ENCODE assay signal across 16 cellular contexts in the genomic region with DNA sequence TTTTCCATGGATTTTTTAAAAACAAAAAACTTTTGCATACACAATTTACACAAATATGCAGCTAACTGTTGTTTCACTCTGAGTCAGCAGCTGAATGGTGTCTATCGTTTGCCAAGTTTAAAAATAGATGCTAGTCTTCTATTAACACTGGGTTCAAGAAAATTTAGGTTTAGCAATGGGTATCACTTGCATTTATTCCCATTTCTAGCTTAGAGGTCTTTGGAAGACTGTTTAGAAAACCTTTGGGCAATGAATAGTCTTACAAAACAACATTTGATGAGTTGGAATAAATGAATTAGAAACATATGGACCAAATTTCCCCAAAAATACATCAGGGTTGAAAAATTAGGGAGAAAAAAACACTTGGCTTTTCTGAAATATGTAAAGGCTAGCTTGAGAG.
"Had no signal": no experiment of that assay in that cellular context is flagged by ENCODE, and none has a peak within 500 bp of the region (broad histone marks: within the 10 kb centered on the region; RNA-seq: fewer than 3 reads in every experiment).

No MANE protein-coding gene starts in this region.

- H3K9ac ChIP-seq: parathyroid adenoma had no signal

- H3K36me3 ChIP-seq: adrenal gland, colonic mucosa, esophagus squamous epithelium, tibial nerve, WERI-Rb-1 had no signal

- H2AFZ ChIP-seq: parathyroid adenoma had no signal

- H3K9me3 ChIP-seq: adrenal gland, body of pancreas, colonic mucosa, esophagus squamous epithelium, tibial nerve had no signal

- H3K79me2 ChIP-seq: parathyroid adenoma had no signal

- H3K27ac ChIP-seq: adrenal gland, body of pancreas, colonic mucosa, esophagus squamous epithelium, parathyroid adenoma, tibial nerve, WERI-Rb-1 had no signal

- ATAC-seq: activated T-cell treated with anti-CD3 and anti-CD28 coated beads, Interleukin-2, amount 50 U/mL, for 4 hours; body of pancreas; left lobe of liver; naive thymus-derived CD8-positive, alpha-beta T cell; stimulated activated naive B cell treated with anti-CD40 and anti-IgM and Interleukin-4, amounts not matched to agents 10 μg/mL and 1 μg/mL and 100 μg/mL, for 72 hours; T-helper 17 cell had no signal

- DNase-seq: activated CD4-positive, alpha-beta T cell treated with anti-CD3 and anti-CD28 coated beads, Interleukin-2, amount 50 U/mL, for 48 hours; activated effector memory CD4-positive, alpha-beta T cell treated with Interleukin-2 at 50 U/mL for 16 hours; activated naive CD4-positive, alpha-beta T cell treated with anti-CD3 and anti-CD28 coated beads, Interleukin-2, amount 50 U/mL, for 16 hours; activated T-cell treated with anti-CD3 and anti-CD28 coated beads, Interleukin-2, amount 50 U/mL, for 4 hours; adrenal gland; body of pancreas; central memory CD4-positive, alpha-beta T cell; colonic mucosa; esophagus squamous epithelium; naive thymus-derived CD8-positive, alpha-beta T cell; stimulated activated naive B cell treated with anti-CD40 and anti-IgM and Interleukin-4, amounts not matched to agents 10 μg/mL and 1 μg/mL and 100 μg/mL, for 72 hours; T-helper 17 cell; WERI-Rb-1 had no signal

- H3K27me3 ChIP-seq: adrenal gland, body of pancreas, colonic mucosa, esophagus squamous epithelium, tibial nerve had no signal

- H3K4me3 ChIP-seq: adrenal gland, body of pancreas, colonic mucosa, esophagus squamous epithelium, tibial nerve had no signal

- H3K4me1 ChIP-seq: adrenal gland, body of pancreas, colonic mucosa, esophagus squamous epithelium, parathyroid adenoma, tibial nerve had no signal
